In genomic region chr2:164903214-164903613, GRCh38 we compare ENCODE assay signal across 12 cellular contexts. TPM values are rescaled to one million over a fixed set of nuclear protein-coding genes. Genes with fewer than 3 reads are reported as not detected.
DNase-seq lines count a peak whose midpoint lies in the region; ATAC-seq, FAIRE-seq and TF ChIP-seq lines count a peak whose summit lies in the region.
"Had no signal": no experiment of that assay in that cellular context is flagged by ENCODE, and none has a peak within 500 bp of the region (broad histone marks: within the 10 kb centered on the region; RNA-seq: fewer than 3 reads in every experiment).

No MANE protein-coding gene starts in this region.

- H3K27ac Mint-ChIP-seq in brain (peak overlapping the region in 4 of 5 experiments; percentile 54 to 91 (median 71)), neural progenitor cell (no peak overlapping the region)
- H3K27ac Mint-ChIP-seq: IgD-negative memory B cell; stimulated activated memory B cell treated with anti-CD40 and anti-IgM and Interleukin-4, amounts not matched to agents 10 μg/mL and 1 μg/mL and 100 μg/mL, for 72 hours; T-helper 1 cell treated with Interleukin-12 subunit alpha and Interleukin-12 subunit beta and Interleukin-4 antibody, amounts not matched to agents 30 μg/mL and 1 μg/mL, for 36 hours had no signal

- H3K9ac ChIP-seq in neural progenitor cell (no peak overlapping the region), kidney (ENCODE audit: low read length in 2 of 2) (no peak overlapping the region)

- H3K27ac ChIP-seq in neural progenitor cell (no peak overlapping the region), kidney (ENCODE audit: low read depth in 2 of 2, low read length in 2 of 2) (no peak overlapping the region)

- H3K79me2 ChIP-seq in neural progenitor cell (ENCODE audit: low read depth), result no peaks in the 10 kb centered on the region

- H3K27me3 ChIP-seq in neural progenitor cell, result no peaks in the 10 kb centered on the region

- H4K20me1 ChIP-seq in neural progenitor cell (ENCODE audit: low read depth), result no peaks in the 10 kb centered on the region

- H3K4me1 Mint-ChIP-seq in brain, result peaks cover 32% of the 10 kb centered on the region
- H3K4me1 Mint-ChIP-seq in neural progenitor cell, result peaks cover 3% of the 10 kb centered on the region
- H3K4me1 Mint-ChIP-seq: IgD-negative memory B cell had no signal

- H3K4me3 ChIP-seq in neural progenitor cell, result no peak overlapping the region
- H3K4me3 ChIP-seq in kidney (ENCODE audit: low read length in 2 of 2), result no peak overlapping the region

- H3K4me2 ChIP-seq in neural progenitor cell, result no peak overlapping the region

- no peaks in the 10 kb centered on the region for H3F3A ChIP-seq in neural progenitor cell (ENCODE audit: low read depth)

- H3K9me3 ChIP-seq in neural progenitor cell (ENCODE audit: low read depth) (no peaks in the 10 kb centered on the region), kidney (ENCODE audit: control insufficient read depth in 1 of 2, low read length in 2 of 2) (no peaks in the 10 kb centered on the region)

- H3K36me3 ChIP-seq in neural progenitor cell, result no peaks in the 10 kb centered on the region
- no peaks in the 10 kb centered on the region for H3K36me3 ChIP-seq in kidney (ENCODE audit: control insufficient read depth in 1 of 2, insufficient read depth in 2 of 2, low read length in 2 of 2)

- H3K9me3 Mint-ChIP-seq in brain (peaks cover 2 to 15% (median 3%) of the 10 kb centered on the region in 5 experiments), neural progenitor cell (no peaks in the 10 kb centered on the region)

- H3K27me3 Mint-ChIP-seq in brain (peaks cover 3% of the 10 kb centered on the region), neural progenitor cell (ENCODE audit: insufficient read depth, low read depth) (no peaks in the 10 kb centered on the region)
- H3K27me3 Mint-ChIP-seq: IgD-negative memory B cell; stimulated activated memory B cell treated with anti-CD40 and anti-IgM and Interleukin-4, amounts not matched to agents 10 μg/mL and 1 μg/mL and 100 μg/mL, for 72 hours had no signal

- no peak for ATAC-seq in GM18873 (IDR thresholded peaks at IDR 0.05; ENCODE audit: low FRiP score, unreplicated experiment)
- ATAC-seq in HG03378 (IDR thresholded peaks at IDR 0.05; ENCODE audit: unreplicated experiment), result no peak
- ATAC-seq: stimulated activated memory B cell treated with anti-CD40 and anti-IgM and Interleukin-4, amounts not matched to agents 10 μg/mL and 1 μg/mL and 100 μg/mL, for 72 hours had no signal

- intact Hi-C loops in kidney (cut with DNase I), result no loop called here

- H3K36me3 Mint-ChIP-seq in brain (no peaks in the 10 kb centered on the region), neural progenitor cell (peaks cover 3% of the 10 kb centered on the region)
- H3K36me3 Mint-ChIP-seq: stimulated activated memory B cell treated with anti-CD40 and anti-IgM and Interleukin-4, amounts not matched to agents 10 μg/mL and 1 μg/mL and 100 μg/mL, for 72 hours had no signal

- peak overlapping the region; percentile 20 for H2AFZ ChIP-seq in neural progenitor cell (replicated peaks)

- DNase-seq in NCI-H2107 treated with DMSO at 0.1 percent for 48 hours (lab: John Stamatoyannopoulos, UW; ENCODE audit: unreplicated experiment) (peak; percentile 27), NCI-H2107 (lab: John Stamatoyannopoulos, UW) (no peak), NCI-H1694 (lab: John Stamatoyannopoulos, UW) (peak; percentile 40), neural progenitor cell (ENCODE audit: low spot score) (no peak), kidney (no peak)

- H3K4me1 ChIP-seq in neural progenitor cell, result no peaks in the 10 kb centered on the region
- H3K4me1 ChIP-seq in kidney (ENCODE audit: control insufficient read depth in 1 of 2, insufficient read depth in 1 of 2, low read depth in 1 of 2, low read length in 2 of 2), result peaks cover 0 to 2% of the 10 kb centered on the region in 2 donors

- H3K4me3 Mint-ChIP-seq in brain, result peak overlapping the region in 2 of 5 experiments; percentile 27 to 53
- no peak overlapping the region for H3K4me3 Mint-ChIP-seq in neural progenitor cell
- H3K4me3 Mint-ChIP-seq: IgD-negative memory B cell; stimulated activated memory B cell treated with anti-CD40 and anti-IgM and Interleukin-4, amounts not matched to agents 10 μg/mL and 1 μg/mL and 100 μg/mL, for 72 hours; T-helper 1 cell treated with Interleukin-12 subunit alpha and Interleukin-12 subunit beta and Interleukin-4 antibody, amounts not matched to agents 30 μg/mL and 1 μg/mL, for 36 hours had no signal

- TF ChIP-seq CTCF in brain (conservative IDR thresholded peaks at IDR 0.05), result no peak
- no peak for TF ChIP-seq CTCF in neural progenitor cell (IDR thresholded peaks at IDR 0.05)
- TF ChIP-seq CTCF in kidney (IDR thresholded peaks at IDR 0.05; ENCODE audit: borderline replicate concordance, extremely low read depth, insufficient read depth), result no peak

- no peak for FAIRE-seq in kidney (lab: Jason Lieb, UNC)
- FAIRE-seq: A204.1 had no signal

RNA-seq across cellular contexts. Expression of gene SLC38A11, which starts 52.1 kb away (rescaled TPM):
- polyA plus RNA-seq in brain (ENCODE audit: insufficient read depth, low read depth, low replicate concordance) (1.7 TPM), kidney (ENCODE audit: insufficient read depth, low read depth, low replicate concordance) (6.5 TPM)
- total RNA-seq in neural progenitor cell (ENCODE audit: low replicate concordance) (not detected in 2 replicates), kidney (20.0 TPM)

Comparison
In these comparisons a context has a peak if more than half of its experiments do, and no peak if none do; other contexts are left out.
1. DNase-seq: peak in NCI-H2107 treated with DMSO at 0.1 percent for 48 hours (single experiment) and NCI-H1694 (single experiment); none in NCI-H2107 (single experiment), neural progenitor cell (single experiment) and kidney (single experiment).
2. RNA of gene SLC38A11, which starts 52.1 kb away (total RNA-seq): 20.0 TPM in kidney (single experiment); not detected in neural progenitor cell; every median in the first group is over 10 times any median in the second.